13 cellular contexts compared by ENCODE assay signal in genomic region chrX:97326456-97326855, GRCh38.
A peak's percentile ranks its signal among the peaks of the same experiment; 100 is the strongest.
DNase-seq lines count a peak whose midpoint lies in the region; ATAC-seq and TF ChIP-seq lines count a peak whose summit lies in the region.
"Had no signal": no experiment of that assay in that cellular context is flagged by ENCODE, and none has a peak within 500 bp of the region (broad histone marks: within the 10 kb centered on the region; RNA-seq: fewer than 3 reads in every experiment).

No MANE protein-coding gene starts in this region.

- peaks cover 0 to 3% (median 0%) of the 10 kb centered on the region in 3 donors for H3K27me3 Mint-ChIP-seq in immature natural killer cell (ENCODE audit: low read depth in 3 of 3)

- H3K4me1 ChIP-seq in fibroblast of lung (ENCODE audit: control insufficient read depth, extremely low read depth, insufficient read depth, low read length): no peaks in the 10 kb centered on the region

- no peak overlapping the region for H2AFZ ChIP-seq in fibroblast of lung (ENCODE audit: low read length)

- H3K4me3 Mint-ChIP-seq in immature natural killer cell: no peak overlapping the region
- H3K4me3 Mint-ChIP-seq: H9 had no signal

- no peak overlapping the region for H3K27ac Mint-ChIP-seq in immature natural killer cell

- H3K9me3 Mint-ChIP-seq in immature natural killer cell: no peaks in the 10 kb centered on the region
- H3K9me3 Mint-ChIP-seq: H9 had no signal

- no peaks in the 10 kb centered on the region for H3K4me1 Mint-ChIP-seq in immature natural killer cell

- ATAC-seq in GM18909 (IDR thresholded peaks at IDR 0.05; ENCODE audit: poor library complexity, unreplicated experiment) (peak; percentile 96), GM21737 (IDR thresholded peaks at IDR 0.05; ENCODE audit: unreplicated experiment) (peak; percentile 96), HG03280 (IDR thresholded peaks at IDR 0.05; ENCODE audit: unreplicated experiment) (peak; percentile 96)

- H3K9me3 ChIP-seq in fibroblast of lung (ENCODE audit: control insufficient read depth, insufficient read depth, low read depth, low read length): no peaks in the 10 kb centered on the region

- H3K9ac ChIP-seq in fibroblast of lung (ENCODE audit: insufficient read depth, low read length): no peak overlapping the region

- no peaks in the 10 kb centered on the region for H3K36me3 ChIP-seq in fibroblast of lung (ENCODE audit: control insufficient read depth, insufficient read depth, low read length)

- H3K4me2 ChIP-seq in fibroblast of lung (ENCODE audit: extremely low read depth, insufficient read depth, low read length): no peak overlapping the region

- DNase-seq in fibroblast of lung (ENCODE audit: low read depth in 2 of 2) (peak; percentile 7 to 63), immature natural killer cell (no peak), NCI-H82 treated with DMSO at 0.1 percent for 48 hours (lab: John Stamatoyannopoulos, UW; ENCODE audit: unreplicated experiment) (no peak)
- no peak for DNase-seq in effector CD4-positive, alpha-beta T cell
- DNase-seq in stimulated activated CD4-positive, alpha-beta T cell treated with anti-CD3 and anti-CD28 coated beads, Interleukin-1b, Interleukin-23, amount 100 ng/mL, for 48 hours: no peak
- DNase-seq: activated naive CD4-positive, alpha-beta T cell treated with Interleukin-2 at 50 U/mL for 16 hours; effector CD8-positive, alpha-beta T cell; H9; MV-4-11 had no signal

- no peak overlapping the region for H3K4me3 ChIP-seq in fibroblast of lung (replicated peaks in 1 of 4; ENCODE audit: control extremely low read depth in 1 of 4, insufficient read depth in 1 of 4, low read depth in 3 of 4, low read length in 4 of 4)

- TF ChIP-seq CTCF in fibroblast of lung (conservative IDR thresholded peaks at IDR 0.05 in 1 of 2, IDR thresholded peaks at IDR 0.05 in 1 of 2; ENCODE audit: low read depth in 1 of 2, low read length in 2 of 2): no peak

- no peak overlapping the region for H3K27ac ChIP-seq in fibroblast of lung (ENCODE audit: insufficient read depth, low read length)
- H3K27ac ChIP-seq: VCaP had no signal

- no peaks in the 10 kb centered on the region for H3K27me3 ChIP-seq in fibroblast of lung (ENCODE audit: control insufficient read depth, insufficient read depth, low read length)

- no peaks in the 10 kb centered on the region for H3K79me2 ChIP-seq in fibroblast of lung (ENCODE audit: control insufficient read depth, insufficient read depth, low read length)

- no peaks in the 10 kb centered on the region for H4K20me1 ChIP-seq in fibroblast of lung (ENCODE audit: control insufficient read depth, extremely low read depth, insufficient read depth, low read length)

- H3K36me3 Mint-ChIP-seq in immature natural killer cell: peaks cover 0 to 4% (median 0%) of the 10 kb centered on the region in 3 donors

Comparison
In these comparisons a context has a peak if more than half of its experiments do, and no peak if none do; other contexts are left out.
1. DNase-seq: peak in fibroblast of lung (2 of 2); none in effector CD4-positive, alpha-beta T cell (single experiment), immature natural killer cell (0 of 3), stimulated activated CD4-positive, alpha-beta T cell treated with anti-CD3 and anti-CD28 coated beads, Interleukin-1b, Interleukin-23, amount 100 ng/mL, for 48 hours (single experiment) and NCI-H82 treated with DMSO at 0.1 percent for 48 hours (single experiment).
2. Peak in every context shown above with its lines, with median percentiles within 50 percentile points of each other: ATAC-seq.